16 cellular contexts compared by ENCODE assay signal in the genomic region with DNA sequence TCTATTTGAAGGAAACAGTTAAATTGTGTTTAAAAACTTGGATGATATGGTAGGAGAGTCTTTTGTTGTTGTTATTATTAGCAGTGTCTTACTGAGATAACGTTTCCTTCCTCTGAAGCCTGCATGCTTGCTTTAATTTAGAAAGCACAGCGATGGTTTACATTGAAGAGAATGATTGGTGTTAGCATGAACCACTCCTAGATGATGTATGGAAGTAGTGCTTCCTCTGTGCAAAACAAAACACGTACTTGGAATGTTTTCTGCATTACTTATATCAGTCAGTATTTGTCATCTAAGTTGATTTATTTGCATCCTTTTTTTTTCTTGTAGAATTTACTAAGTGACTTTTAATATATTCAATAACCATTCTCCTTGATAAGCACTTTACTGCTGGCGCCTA.
A peak's percentile ranks its signal among the peaks of the same experiment; 100 is the strongest.
DNase-seq lines count a peak whose midpoint lies in the region; ATAC-seq and TF ChIP-seq lines count a peak whose summit lies in the region.
"Had no signal": no experiment of that assay in that cellular context is flagged by ENCODE, and none has a peak within 500 bp of the region (broad histone marks: within the 10 kb centered on the region; RNA-seq: fewer than 3 reads in every experiment).

No MANE protein-coding gene starts in this region.

- H3K27ac ChIP-seq in foreskin keratinocyte (no peak overlapping the region), sigmoid colon (peak overlapping the region in 3 of 4 donors; percentile 76 to 84 (median 81)), thyroid gland (no peak overlapping the region)

- WGBS in sigmoid colon, 2 donors, result 87 to 91% methylated on average over 4 of the region's 4 CpGs
- 69 to 76% methylated on average over 4 of the region's 4 CpGs for WGBS in thyroid gland, 2 donors

- TF ChIP-seq CTCF in foreskin keratinocyte (conservative IDR thresholded peaks at IDR 0.05), result no peak
- no peak for TF ChIP-seq CTCF in sigmoid colon (IDR thresholded peaks at IDR 0.05)
- no peak for TF ChIP-seq CTCF in thyroid gland (IDR thresholded peaks at IDR 0.05)

- H3K4me3 ChIP-seq in sigmoid colon (no peak overlapping the region), thyroid gland (replicated peaks in 1 of 3) (no peak overlapping the region)
- H3K4me3 ChIP-seq: MG63 had no signal

- DNase-seq in EL (peak; percentile 25), amniotic epithelial cell (ENCODE audit: low read depth) (peak; percentile 89), foreskin keratinocyte (peak; percentile 17 to 47), sigmoid colon (no peak), thyroid gland (no peak), Right ventricle myocardium superior (no peak)
- DNase-seq in activated naive CD4-positive, alpha-beta T cell (lab: John Stamatoyannopoulos, UW), result no peak
- no peak for DNase-seq in stimulated activated CD4-positive, alpha-beta T cell treated with anti-CD3 and anti-CD28 coated beads, Interleukin-4, amount 100 ng/mL, for 4 hours
- DNase-seq: Caco-2; CD4-positive, alpha-beta memory T cell; KG1; MG63; NCI-H2029 treated with DMSO at 0.1 percent for 48 hours; NCI-H526 treated with DMSO at 0.1 percent for 48 hours; RPMI8226; SHP77 had no signal

- ATAC-seq in foreskin keratinocyte (no peak), Right ventricle myocardium superior (ENCODE audit: poor library complexity) (no peak)

- H3K9me3 ChIP-seq in sigmoid colon (no peaks in the 10 kb centered on the region), thyroid gland (no peaks in the 10 kb centered on the region)
- H3K9me3 ChIP-seq: Caco-2, MG63 had no signal

- H3K4me1 ChIP-seq in foreskin keratinocyte (no peaks in the 10 kb centered on the region), sigmoid colon (peaks cover 0 to 46% (median 28%) of the 10 kb centered on the region in 4 donors), thyroid gland (no peaks in the 10 kb centered on the region)
- H3K4me1 ChIP-seq: Caco-2 had no signal

- TF ChIP-seq POLR2A in sigmoid colon (IDR thresholded peaks at IDR 0.05) (no peak), thyroid gland (IDR thresholded peaks at IDR 0.05) (no peak)

- H3K36me3 ChIP-seq in sigmoid colon (peaks cover 0 to 63% (median 17%) of the 10 kb centered on the region in 4 donors), thyroid gland (peaks cover 46 to 67% of the 10 kb centered on the region in 2 donors)

- no peak for TF ChIP-seq EP300 in sigmoid colon (IDR thresholded peaks at IDR 0.05)

- intact Hi-C loops in sigmoid colon (cut with DNase I), result loop anchor here (5.0 kb wide), 1 partner anchor 127 kb away; no protein-coding TSS in a partner anchor
- intact Hi-C loops in thyroid gland (cut with DNase I), result no loop called here
- intact Hi-C loops in Right ventricle myocardium superior (cut with DNase I), result no loop called here

- H3K27me3 ChIP-seq in foreskin keratinocyte, result no peaks in the 10 kb centered on the region
- H3K27me3 ChIP-seq in sigmoid colon, result no peaks in the 10 kb centered on the region
- H3K27me3 ChIP-seq in thyroid gland, result no peaks in the 10 kb centered on the region
- H3K27me3 ChIP-seq: MG63 had no signal

Comparison
In these comparisons a context has a peak if more than half of its experiments do, and no peak if none do; other contexts are left out.
1. DNase-seq: peak in EL (single experiment), amniotic epithelial cell (single experiment) and foreskin keratinocyte (2 of 2); none in sigmoid colon (single experiment), thyroid gland (0 of 2), activated naive CD4-positive, alpha-beta T cell (0 of 4), stimulated activated CD4-positive, alpha-beta T cell treated with anti-CD3 and anti-CD28 coated beads, Interleukin-4, amount 100 ng/mL, for 4 hours (0 of 2) and Right ventricle myocardium superior (single experiment).
2. H3K27ac ChIP-seq: peak in sigmoid colon (3 of 4); none in foreskin keratinocyte (single experiment) and thyroid gland (0 of 3).